8 cellular contexts compared by ENCODE assay signal in genomic region chr4:18021720-18022571, GRCh38. TPM values are rescaled to one million over a fixed set of nuclear protein-coding genes. Genes with fewer than 3 reads are reported as not detected.
DNase-seq lines count a peak whose midpoint lies in the region; ATAC-seq and TF ChIP-seq lines count a peak whose summit lies in the region.

TSS of gene LCORL (minus strand) at chr4:18021755. CDS start at chr4:18021751, 4 bp downstream.

- H3K4me3 Mint-ChIP-seq in CD4-positive, CD25-positive, alpha-beta regulatory T cell, result peak within 1 kb of the TSS; percentile 96 to 100 (median 96)
- peak within 1 kb of the TSS; percentile 93 for H3K4me3 Mint-ChIP-seq in activated CD4-positive, alpha-beta memory T cell treated with anti-CD3 and anti-CD28 coated beads, Interleukin-2, amount 10 ng/mL, durations not matched to agents 7 days and 5 days

- intact Hi-C loops in lower leg skin (cut with DNase I; ENCODE audit: low total_unique reads), result no loop called here

- H3K27ac ChIP-seq in CD4-positive, CD25-positive, alpha-beta regulatory T cell (ENCODE audit: insufficient read depth, low read length, poor library complexity, severe bottlenecking), result peak within 1 kb of the TSS; percentile 85

- 0 to 1% methylated on average over 61 of the region's 71 CpGs for WGBS in lower leg skin, 2 donors

- ATAC-seq in CD4-positive, CD25-positive, alpha-beta regulatory T cell (ENCODE audit: low read depth in 2 of 2), result peak; percentile 83 to 84
- ATAC-seq in GM19397 (IDR thresholded peaks at IDR 0.05; ENCODE audit: unreplicated experiment) (peak; percentile 76), HG03571 (IDR thresholded peaks at IDR 0.05; ENCODE audit: unreplicated experiment) (peak; percentile 69)

- CTCF ChIA-PET in activated CD4-positive, alpha-beta memory T cell treated with anti-CD3 and anti-CD28 coated beads, Interleukin-2, amount 10 ng/mL, durations not matched to agents 7 days and 5 days (lab: Charles Lee), result interaction anchor here (0.8 to 1.1 kb wide), 2 partner anchors 36 to 205 kb away, joined by 3 read pairs; no protein-coding TSS in a partner anchor

- no peak for TF ChIP-seq CTCF in lower leg skin (IDR thresholded peaks at IDR 0.05)

- H3K4me3 ChIP-seq in CD4-positive, CD25-positive, alpha-beta regulatory T cell (ENCODE audit: low read depth, low read length), result peak within 1 kb of the TSS; percentile 92
- H3K4me3 ChIP-seq in lower leg skin (ENCODE audit: low read depth, poor library complexity, severe bottlenecking), result peak within 1 kb of the TSS; percentile 88

- H3K27me3 Mint-ChIP-seq in CD4-positive, CD25-positive, alpha-beta regulatory T cell, result peaks cover 47% of the 10 kb centered on the region
- peaks cover 55% of the 10 kb centered on the region for H3K27me3 Mint-ChIP-seq in activated CD4-positive, alpha-beta memory T cell treated with anti-CD3 and anti-CD28 coated beads, Interleukin-2, amount 10 ng/mL, durations not matched to agents 7 days and 5 days

- peaks cover 5% of the 10 kb centered on the region for H3K27me3 ChIP-seq in CD4-positive, CD25-positive, alpha-beta regulatory T cell (ENCODE audit: control insufficient read depth, insufficient read depth, low read length)

- peak; percentile 82 to 94 (median 87) for DNase-seq in CD4-positive, CD25-positive, alpha-beta regulatory T cell
- DNase-seq in NCI-H82 (lab: John Stamatoyannopoulos, UW) (peak; percentile 99), ecto neural progenitor cell (ENCODE audit: low spot score) (peak; percentile 95), lower leg skin (ENCODE audit: low spot score in 2 of 2) (peak; percentile 94 to 98)
- DNase-seq in activated CD4-positive, alpha-beta memory T cell treated with anti-CD3 and anti-CD28 coated beads, Interleukin-2, amount 10 ng/mL, durations not matched to agents 7 days and 5 days, result peak; percentile 90
- peak; percentile 69 to 80 for DNase-seq in stimulated activated CD4-positive, alpha-beta T cell treated with anti-CD3 and anti-CD28 coated beads, Interleukin-4, amount 100 ng/mL, for 48 hours (ENCODE audit: low read depth in 2 of 2)

- H3K9me3 Mint-ChIP-seq in CD4-positive, CD25-positive, alpha-beta regulatory T cell, result peaks cover 0 to 3% (median 0%) of the 10 kb centered on the region in 7 donors
- H3K9me3 Mint-ChIP-seq in activated CD4-positive, alpha-beta memory T cell treated with anti-CD3 and anti-CD28 coated beads, Interleukin-2, amount 10 ng/mL, durations not matched to agents 7 days and 5 days, result no peaks in the 10 kb centered on the region

- TF ChIP-seq POLR2A in lower leg skin (IDR thresholded peaks at IDR 0.05), result no peak

- H3K4me1 Mint-ChIP-seq in CD4-positive, CD25-positive, alpha-beta regulatory T cell, result peaks cover 8 to 31% (median 20%) of the 10 kb centered on the region in 4 donors
- H3K4me1 Mint-ChIP-seq in activated CD4-positive, alpha-beta memory T cell treated with anti-CD3 and anti-CD28 coated beads, Interleukin-2, amount 10 ng/mL, durations not matched to agents 7 days and 5 days, result peaks cover 24% of the 10 kb centered on the region

- no peaks in the 10 kb centered on the region for H3K9me3 ChIP-seq in CD4-positive, CD25-positive, alpha-beta regulatory T cell (ENCODE audit: control insufficient read depth in 2 of 2, low read length in 2 of 2)

- no peaks in the 10 kb centered on the region for H3K36me3 ChIP-seq in CD4-positive, CD25-positive, alpha-beta regulatory T cell (ENCODE audit: control insufficient read depth, insufficient read depth, low read length)

- peak within 1 kb of the TSS; percentile 90 to 94 (median 91) for H3K27ac Mint-ChIP-seq in CD4-positive, CD25-positive, alpha-beta regulatory T cell
- peak within 1 kb of the TSS; percentile 85 for H3K27ac Mint-ChIP-seq in activated CD4-positive, alpha-beta memory T cell treated with anti-CD3 and anti-CD28 coated beads, Interleukin-2, amount 10 ng/mL, durations not matched to agents 7 days and 5 days

- H3K4me1 ChIP-seq in CD4-positive, CD25-positive, alpha-beta regulatory T cell (ENCODE audit: control insufficient read depth, insufficient read depth, low read length, poor library complexity, severe bottlenecking), result peaks cover 24% of the 10 kb centered on the region

- no peaks in the 10 kb centered on the region for H3K36me3 Mint-ChIP-seq in CD4-positive, CD25-positive, alpha-beta regulatory T cell
- H3K36me3 Mint-ChIP-seq in activated CD4-positive, alpha-beta memory T cell treated with anti-CD3 and anti-CD28 coated beads, Interleukin-2, amount 10 ng/mL, durations not matched to agents 7 days and 5 days (ENCODE audit: low read depth), result no peaks in the 10 kb centered on the region

- POLR2A ChIA-PET in activated CD4-positive, alpha-beta memory T cell treated with anti-CD3 and anti-CD28 coated beads, Interleukin-2, amount 10 ng/mL, durations not matched to agents 7 days and 5 days (lab: Charles Lee), result interaction anchor here (0.8 to 1.2 kb wide), 5 partner anchors 9 to 444 kb away, joined by 3 to 10 read pairs (median 5); partner anchors contain the start of genes DCAF16, MED28 and NCAPG

RNA-seq across cellular contexts. Expression of gene LCORL, which starts in this region (rescaled TPM):
- total RNA-seq in CD4-positive, CD25-positive, alpha-beta regulatory T cell, result 11.3 TPM
- polyA plus RNA-seq in CD4-positive, CD25-positive, alpha-beta regulatory T cell, result 10 to 100 TPM in 2 of 4 donors, 1 to 10 TPM in 2; 7.0 to 15.6 (median 10.3) TPM
- 10 to 100 TPM; 15.7 to 17.3 TPM for total RNA-seq in activated CD4-positive, alpha-beta memory T cell treated with anti-CD3 and anti-CD28 coated beads, Interleukin-2, amount 10 ng/mL, durations not matched to agents 7 days and 5 days
- total RNA-seq in lower leg skin, result 10 to 100 TPM; 12.2 to 58.9 (median 27.0) TPM

Comparison
In these comparisons a context has a peak if more than half of its experiments do, and no peak if none do; other contexts are left out.
1. Peak in every context shown above with its lines: DNase-seq, ATAC-seq, H3K4me3 ChIP-seq and H3K27ac ChIP-seq.